In genomic region chr5:111461261-111461671, GRCh38 we compare ENCODE assay signal across 8 cellular contexts. TPM values are rescaled to one million over a fixed set of nuclear protein-coding genes. Genes with fewer than 3 reads are reported as not detected.
DNase-seq lines count a peak whose midpoint lies in the region; ATAC-seq and TF ChIP-seq lines count a peak whose summit lies in the region.

No MANE protein-coding gene starts in this region.

- in situ Hi-C loops in GM23248 (cut with MboI), result loop anchor here (10.0 kb wide), 1 partner anchor 296 kb away; no protein-coding TSS in a partner anchor

- H3K27ac ChIP-seq in GM23248 (no peak overlapping the region), RWPE2 (ENCODE audit: poor library complexity, severe bottlenecking) (no peak overlapping the region)
- H3K27ac ChIP-seq in naive thymus-derived CD4-positive, alpha-beta T cell (ENCODE audit: low read depth, low read length), result no peak overlapping the region

- DNase-seq in BE2C, result peak; percentile 75
- peak; percentile 70 for DNase-seq in GM23248
- no peak for DNase-seq in RWPE2 (ENCODE audit: low spot score)
- peak; percentile 40 for DNase-seq in iPS DF 19.7 (ENCODE audit: low read depth, low spot score)
- DNase-seq in naive thymus-derived CD4-positive, alpha-beta T cell, result no peak
- no peak for DNase-seq in activated T-helper 1 cell treated with anti-CD3 and anti-CD28 coated beads, Interleukin-12 subunit alpha, Interleukin-12 subunit beta, Interleukin-2, Interleukin-4 antibody, amounts not matched to agents 30 ng/mL and 10 ng/mL and 1 ng/mL, durations not matched to agents 14 hours and 24 hours and 36 hours (ENCODE audit: low spot score)
- no peak for DNase-seq in NCI-H446 treated with DMSO at 0.1 percent for 48 hours (lab: John Stamatoyannopoulos, UW)

- no peaks in the 10 kb centered on the region for H3K27me3 ChIP-seq in BE2C
- H3K27me3 ChIP-seq in GM23248 (replicated peaks; ENCODE audit: insufficient read depth), result no peaks in the 10 kb centered on the region
- no peaks in the 10 kb centered on the region for H3K27me3 ChIP-seq in RWPE2 (ENCODE audit: insufficient read depth, poor library complexity, severe bottlenecking)
- H3K27me3 ChIP-seq in naive thymus-derived CD4-positive, alpha-beta T cell (ENCODE audit: control insufficient read depth in 2 of 2, insufficient read depth in 2 of 2, low read length in 2 of 2), result no peaks in the 10 kb centered on the region

- peak overlapping the region in 2 of 9 donors; percentile 34 to 58 for H3K27ac Mint-ChIP-seq in naive thymus-derived CD4-positive, alpha-beta T cell
- H3K27ac Mint-ChIP-seq in activated T-helper 1 cell treated with anti-CD3 and anti-CD28 coated beads, Interleukin-12 subunit alpha, Interleukin-12 subunit beta, Interleukin-2, Interleukin-4 antibody, amounts not matched to agents 30 ng/mL and 10 ng/mL and 1 ng/mL, durations not matched to agents 14 hours and 24 hours and 36 hours, result no peak overlapping the region

- no peaks in the 10 kb centered on the region for H3K27me3 Mint-ChIP-seq in naive thymus-derived CD4-positive, alpha-beta T cell
- H3K27me3 Mint-ChIP-seq in activated T-helper 1 cell treated with anti-CD3 and anti-CD28 coated beads, Interleukin-12 subunit alpha, Interleukin-12 subunit beta, Interleukin-2, Interleukin-4 antibody, amounts not matched to agents 30 ng/mL and 10 ng/mL and 1 ng/mL, durations not matched to agents 14 hours and 24 hours and 36 hours (ENCODE audit: insufficient read depth), result no peaks in the 10 kb centered on the region

- peaks cover 13% of the 10 kb centered on the region for H3K4me1 ChIP-seq in BE2C
- no peaks in the 10 kb centered on the region for H3K4me1 ChIP-seq in GM23248 (ENCODE audit: insufficient read depth)
- no peaks in the 10 kb centered on the region for H3K4me1 ChIP-seq in RWPE2 (ENCODE audit: insufficient read depth, poor library complexity, severe bottlenecking)
- H3K4me1 ChIP-seq in naive thymus-derived CD4-positive, alpha-beta T cell (ENCODE audit: control insufficient read depth in 2 of 2, insufficient read depth in 2 of 2, low read length in 2 of 2), result no peaks in the 10 kb centered on the region

- ATAC-seq in RWPE2 (ENCODE audit: low read depth) (peak; percentile 98), HG03135 (IDR thresholded peaks at IDR 0.05; ENCODE audit: unreplicated experiment) (no peak)
- no peak for ATAC-seq in naive thymus-derived CD4-positive, alpha-beta T cell

- peaks cover 5 to 52% (median 28%) of the 10 kb centered on the region in 7 donors for H3K4me1 Mint-ChIP-seq in naive thymus-derived CD4-positive, alpha-beta T cell
- H3K4me1 Mint-ChIP-seq in activated T-helper 1 cell treated with anti-CD3 and anti-CD28 coated beads, Interleukin-12 subunit alpha, Interleukin-12 subunit beta, Interleukin-2, Interleukin-4 antibody, amounts not matched to agents 30 ng/mL and 10 ng/mL and 1 ng/mL, durations not matched to agents 14 hours and 24 hours and 36 hours (ENCODE audit: low read depth), result peaks cover 8% of the 10 kb centered on the region

- H3K4me3 Mint-ChIP-seq in naive thymus-derived CD4-positive, alpha-beta T cell, result no peak overlapping the region
- no peak overlapping the region for H3K4me3 Mint-ChIP-seq in activated T-helper 1 cell treated with anti-CD3 and anti-CD28 coated beads, Interleukin-12 subunit alpha, Interleukin-12 subunit beta, Interleukin-2, Interleukin-4 antibody, amounts not matched to agents 30 ng/mL and 10 ng/mL and 1 ng/mL, durations not matched to agents 14 hours and 24 hours and 36 hours

- H3K4me2 ChIP-seq in GM23248 (ENCODE audit: unreplicated experiment), result no peak overlapping the region

- H3K9me3 Mint-ChIP-seq in naive thymus-derived CD4-positive, alpha-beta T cell, result peaks cover 0 to 14% (median 0%) of the 10 kb centered on the region in 11 donors
- peaks cover 11% of the 10 kb centered on the region for H3K9me3 Mint-ChIP-seq in activated T-helper 1 cell treated with anti-CD3 and anti-CD28 coated beads, Interleukin-12 subunit alpha, Interleukin-12 subunit beta, Interleukin-2, Interleukin-4 antibody, amounts not matched to agents 30 ng/mL and 10 ng/mL and 1 ng/mL, durations not matched to agents 14 hours and 24 hours and 36 hours

- WGBS in GM23248 (ENCODE audit: low coverage in 1 of 2, low lambda C conversion rate in 2 of 2, missing lambda C conversion rate in 2 of 2), 2 experiments, result 28 to 39% methylated on average over 2 of the region's 2 CpGs

- TF ChIP-seq CTCF in BE2C (IDR thresholded peaks at IDR 0.05; ENCODE audit: low read depth, low read length), result peak; percentile 97
- peak; percentile 84 for TF ChIP-seq CTCF in RWPE2 (IDR thresholded peaks at IDR 0.05; ENCODE audit: poor library complexity, severe bottlenecking)

- POLR2A ChIA-PET in naive thymus-derived CD4-positive, alpha-beta T cell (lab: Charles Lee), result no interaction called here

- H3K36me3 ChIP-seq in BE2C, result peaks cover 32% of the 10 kb centered on the region
- H3K36me3 ChIP-seq in GM23248 (ENCODE audit: low read depth), result no peaks in the 10 kb centered on the region
- H3K36me3 ChIP-seq in RWPE2 (ENCODE audit: low read depth), result no peaks in the 10 kb centered on the region
- H3K36me3 ChIP-seq in naive thymus-derived CD4-positive, alpha-beta T cell (ENCODE audit: control insufficient read depth in 2 of 3, insufficient read depth in 3 of 3, low read length in 3 of 3), result peaks cover 0 to 20% (median 0%) of the 10 kb centered on the region in 3 experiments

- H3K9ac ChIP-seq in GM23248, result no peak overlapping the region

- H3K4me3 ChIP-seq in BE2C (ENCODE audit: low read depth, low read length) (no peak overlapping the region), GM23248 (no peak overlapping the region), RWPE2 (ENCODE audit: severe bottlenecking) (no peak overlapping the region)
- H3K4me3 ChIP-seq in naive thymus-derived CD4-positive, alpha-beta T cell (ENCODE audit: low read length), result no peak overlapping the region

- H2AFZ ChIP-seq in GM23248, result peak overlapping the region; percentile 20; the same call in 1 of the 2 replicates

- H3K9me2 ChIP-seq in GM23248 (ENCODE audit: insufficient read depth), result no peaks in the 10 kb centered on the region

- H3K79me2 ChIP-seq in GM23248 (ENCODE audit: insufficient read depth), result no peaks in the 10 kb centered on the region

- intact Hi-C loops in naive thymus-derived CD4-positive, alpha-beta T cell (cut with micrococcal nuclease), result loop anchor here in 1 of 2 donors (2.0 kb wide), 1 partner anchor 14 kb away; no protein-coding TSS in a partner anchor
- intact Hi-C loops in activated T-helper 1 cell treated with anti-CD3 and anti-CD28 coated beads, Interleukin-12 subunit alpha, Interleukin-12 subunit beta, Interleukin-2, Interleukin-4 antibody, amounts not matched to agents 30 ng/mL and 10 ng/mL and 1 ng/mL, durations not matched to agents 14 hours and 24 hours and 36 hours (cut with micrococcal nuclease), result loop anchor here (5.0 kb wide), 1 partner anchor 304 kb away; no protein-coding TSS in a partner anchor

- H3K9me3 ChIP-seq in BE2C, result no peaks in the 10 kb centered on the region
- no peaks in the 10 kb centered on the region for H3K9me3 ChIP-seq in GM23248 (ENCODE audit: low read depth)
- no peaks in the 10 kb centered on the region for H3K9me3 ChIP-seq in RWPE2 (ENCODE audit: severe bottlenecking)
- H3K9me3 ChIP-seq in naive thymus-derived CD4-positive, alpha-beta T cell (ENCODE audit: control insufficient read depth in 2 of 3, low read length in 3 of 3), result no peaks in the 10 kb centered on the region

- H3F3A ChIP-seq in GM23248 (ENCODE audit: insufficient read depth), result no peaks in the 10 kb centered on the region

- H3K36me3 Mint-ChIP-seq in naive thymus-derived CD4-positive, alpha-beta T cell, result peaks cover 28 to 64% (median 57%) of the 10 kb centered on the region in 5 donors
- peaks cover 25% of the 10 kb centered on the region for H3K36me3 Mint-ChIP-seq in activated T-helper 1 cell treated with anti-CD3 and anti-CD28 coated beads, Interleukin-12 subunit alpha, Interleukin-12 subunit beta, Interleukin-2, Interleukin-4 antibody, amounts not matched to agents 30 ng/mL and 10 ng/mL and 1 ng/mL, durations not matched to agents 14 hours and 24 hours and 36 hours (ENCODE audit: low read depth)

- CTCF ChIA-PET in naive thymus-derived CD4-positive, alpha-beta T cell (lab: Charles Lee), result no interaction called here

- no peaks in the 10 kb centered on the region for H4K20me1 ChIP-seq in GM23248 (ENCODE audit: insufficient read depth)

RNA-seq across cellular contexts. Expression of gene STARD4, which starts 51.1 kb away (rescaled TPM):
- polyA plus RNA-seq in BE2C (2012; ENCODE audit: insufficient read depth, insufficient read length, low read depth), result 41.1 TPM
- total RNA-seq in GM23248 (2014; rRNA removed; shearing (Covaris generic)), result 40.1 and 45.3 TPM in 2 replicates
- polyA plus RNA-seq in GM23248 (2016; fragmentation: Nextera tagmentation; extraction: Ambion mirVana), result 21.1 and 24.4 TPM in 2 replicates
- 10 to 100 TPM; 11.1 to 70.8 (median 17.1) TPM for total RNA-seq in naive thymus-derived CD4-positive, alpha-beta T cell
- 1 to 10 TPM; 3.7 to 6.5 TPM for polyA plus RNA-seq in naive thymus-derived CD4-positive, alpha-beta T cell
- total RNA-seq in activated T-helper 1 cell treated with anti-CD3 and anti-CD28 coated beads, Interleukin-12 subunit alpha, Interleukin-12 subunit beta, Interleukin-2, Interleukin-4 antibody, amounts not matched to agents 30 ng/mL and 10 ng/mL and 1 ng/mL, durations not matched to agents 14 hours and 24 hours and 36 hours, result 149 and 163 TPM in 2 replicates

Comparison
In these comparisons a context has a peak if more than half of its experiments do, and no peak if none do; other contexts are left out.
1. DNase-seq: peak in BE2C (single experiment), GM23248 (single experiment) and iPS DF 19.7 (single experiment); none in RWPE2 (single experiment), naive thymus-derived CD4-positive, alpha-beta T cell (0 of 9), activated T-helper 1 cell treated with anti-CD3 and anti-CD28 coated beads, Interleukin-12 subunit alpha, Interleukin-12 subunit beta, Interleukin-2, Interleukin-4 antibody, amounts not matched to agents 30 ng/mL and 10 ng/mL and 1 ng/mL, durations not matched to agents 14 hours and 24 hours and 36 hours (single experiment) and NCI-H446 treated with DMSO at 0.1 percent for 48 hours (single experiment).